ENCODE assay signal across 27 cellular contexts in genomic region chr11:107505667-107506066, GRCh38.
"Had no signal": no experiment of that assay in that cellular context is flagged by ENCODE, and none has a peak within 500 bp of the region (broad histone marks: within the 10 kb centered on the region; RNA-seq: fewer than 3 reads in every experiment).

No MANE protein-coding gene starts in this region.

- DNase-seq: activated CD4-positive, alpha-beta memory T cell treated with anti-CD3 and anti-CD28 coated beads for 36 hours; activated CD4-positive, alpha-beta T cell treated with anti-CD3 and anti-CD28 coated beads, Interleukin-2, amount 10 ng/mL, durations not matched to agents 24 days and 14 days; activated CD4-positive, CD25-positive, alpha-beta regulatory T cell treated with anti-CD3 and anti-CD28 coated beads, Interleukin-2, amount 50 U/mL, for 72 hours; activated CD8-positive, alpha-beta memory T cell treated with anti-CD3 and anti-CD28 coated beads, Interleukin-2, amount 50 U/mL, for 4 hours; activated gamma-delta T cell; activated naive CD4-positive, alpha-beta T cell treated with anti-CD3 and anti-CD28 coated beads, Interleukin-2, amount 50 U/mL, for 16 hours; activated naive CD8-positive, alpha-beta T cell treated with anti-CD3 and anti-CD28 coated beads, Interleukin-2, amount 50 U/mL, for 24 hours; activated T-cell treated with anti-CD3 and anti-CD28 coated beads, Interleukin-2, amount 50 U/mL, for 1 hour; caudate nucleus; foreskin fibroblast; head of caudate nucleus; hippocampal formation; kidney; left colon; mammary epithelial cell; midbrain; naive thymus-derived CD8-positive, alpha-beta T cell; occipital lobe; psoas muscle; stimulated activated CD4-positive, alpha-beta T cell treated with anti-CD3 and anti-CD28 coated beads, Interleukin-2, amount 100 ng/mL, for 48 hours; stimulated activated naive CD8-positive, alpha-beta T cell treated with anti-CD3 and anti-CD28 coated beads, Interleukin-15, Interleukin-2, amounts not matched to agents 100 U/mL and 50 U/mL, for 24 hours; testis; transverse colon; WERI-Rb-1 had no signal

- H3K4me3 ChIP-seq: neural progenitor cell, psoas muscle, right atrium auricular region, testis, transverse colon had no signal

- H3K27me3 ChIP-seq: neural progenitor cell, right atrium auricular region, testis, transverse colon had no signal

- H3K27ac ChIP-seq: neural progenitor cell, parathyroid adenoma, psoas muscle, right atrium auricular region, transverse colon, WERI-Rb-1 had no signal

- H3K9me3 ChIP-seq: psoas muscle, testis, transverse colon had no signal

- H3K36me3 ChIP-seq: WERI-Rb-1 had no signal

- H3K4me1 ChIP-seq: neural progenitor cell, parathyroid adenoma, right atrium auricular region had no signal

- ATAC-seq: activated naive CD8-positive, alpha-beta T cell treated with anti-CD3 and anti-CD28 coated beads, Interleukin-2, amount 50 U/mL, for 24 hours; left colon; naive thymus-derived CD8-positive, alpha-beta T cell; psoas muscle; stimulated activated naive CD8-positive, alpha-beta T cell treated with anti-CD3 and anti-CD28 coated beads, Interleukin-15, Interleukin-2, amounts not matched to agents 100 U/mL and 50 U/mL, for 24 hours had no signal
